8 cellular contexts compared by ENCODE assay signal in the genomic region with DNA sequence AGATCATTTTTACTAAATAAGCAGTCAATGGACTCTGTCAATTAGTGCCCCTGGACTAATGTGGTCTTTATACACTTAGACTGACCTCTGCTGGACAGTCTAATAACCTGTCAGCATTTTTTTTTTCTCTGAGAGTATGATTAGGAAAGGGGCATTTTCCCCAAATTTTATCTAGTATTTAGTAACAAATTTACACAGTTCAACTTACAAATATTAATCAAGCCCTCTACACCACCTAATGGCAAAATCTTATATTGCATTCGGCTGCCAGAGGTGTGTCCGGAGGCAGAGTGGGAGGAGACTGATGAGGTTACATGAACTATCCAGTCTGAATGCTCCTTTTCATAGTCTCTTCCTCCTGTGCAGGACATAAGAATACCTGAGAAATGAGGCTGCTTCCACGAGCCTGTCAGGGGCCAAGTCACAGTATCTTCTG. TPM values are rescaled to one million over a fixed set of nuclear protein-coding genes. Genes with fewer than 3 reads are reported as not detected.
DNase-seq lines count a peak whose midpoint lies in the region; ATAC-seq and TF ChIP-seq lines count a peak whose summit lies in the region.

No MANE protein-coding gene starts in this region.

- H3K36me3 Mint-ChIP-seq in glutamatergic neuron (ENCODE audit: unreplicated experiment), result no peaks in the 10 kb centered on the region

- no peak overlapping the region for H3K4me3 ChIP-seq in retinal pigment epithelial cell (ENCODE audit: low read length)

- no peaks in the 10 kb centered on the region for H3K9me3 Mint-ChIP-seq in glutamatergic neuron (ENCODE audit: unreplicated experiment)

- H3K27ac ChIP-seq in RWPE1, result no peak overlapping the region

- H3K4me3 Mint-ChIP-seq in glutamatergic neuron (ENCODE audit: unreplicated experiment), result no peak overlapping the region

- no peak overlapping the region for H3K27ac Mint-ChIP-seq in glutamatergic neuron (ENCODE audit: unreplicated experiment)

- CTCF ChIA-PET in RWPE1 (lab: Yijun Ruan, JAX), result interaction anchor here (0.8 kb wide), 1 partner anchor 290 kb away, joined by 3 read pairs; no protein-coding TSS in a partner anchor

- H3K27me3 Mint-ChIP-seq in glutamatergic neuron (ENCODE audit: unreplicated experiment), result peaks cover 4% of the 10 kb centered on the region

- peak; percentile 67 for ATAC-seq in GM19463 (IDR thresholded peaks at IDR 0.05; ENCODE audit: unreplicated experiment)

- DNase-seq in DMS 273 (lab: John Stamatoyannopoulos, UW; ENCODE audit: unreplicated experiment) (peak; percentile 83), HuH-7.5 (ENCODE audit: low spot score) (peak; percentile 20), RWPE1 (ENCODE audit: low spot score) (peak; percentile 43), glutamatergic neuron (no peak), retinal pigment epithelial cell (ENCODE audit: low read depth) (no peak), NCI-H128 (lab: John Stamatoyannopoulos, UW; ENCODE audit: unreplicated experiment) (no peak)
- DNase-seq in activated gamma-delta T cell treated with anti-CD3 and anti-CD28 coated beads, Interleukin-2, amount 50 U/mL, for 16 hours (ENCODE audit: low read depth), result peak; percentile 28

- POLR2A ChIA-PET in RWPE1 (lab: Yijun Ruan, JAX; ENCODE audit: low non-redundant PET), result no interaction called here

- no peaks in the 10 kb centered on the region for H3K4me1 Mint-ChIP-seq in glutamatergic neuron (ENCODE audit: low read depth, unreplicated experiment)

- peak; percentile 76 for TF ChIP-seq CTCF in RWPE1 (conservative IDR thresholded peaks at IDR 0.05; ENCODE audit: low read depth)
- TF ChIP-seq CTCF in glutamatergic neuron (IDR thresholded peaks at IDR 0.05; ENCODE audit: partially characterized antibody, unreplicated experiment), result peak; percentile 82
- TF ChIP-seq CTCF in retinal pigment epithelial cell (conservative IDR thresholded peaks at IDR 0.05; ENCODE audit: low read depth, low read length), result peak; percentile 59

RNA-seq across cellular contexts. Expression of gene COLQ, which starts 36.0 kb away (rescaled TPM):
- total RNA-seq in glutamatergic neuron (ENCODE audit: unreplicated experiment), result 4.8 TPM

RNA-seq across cellular contexts. Expression of gene HACL1, which starts 43.8 kb away (rescaled TPM):
- 19.0 TPM for total RNA-seq in glutamatergic neuron (ENCODE audit: unreplicated experiment)

RNA-seq across cellular contexts. Expression of gene BTD, which starts 44.0 kb away (rescaled TPM):
- total RNA-seq in glutamatergic neuron (ENCODE audit: unreplicated experiment), result 12.7 TPM

Comparison
In these comparisons a context has a peak if more than half of its experiments do, and no peak if none do; other contexts are left out.
1. DNase-seq: peak in DMS 273 (single experiment), HuH-7.5 (single experiment), RWPE1 (single experiment) and activated gamma-delta T cell treated with anti-CD3 and anti-CD28 coated beads, Interleukin-2, amount 50 U/mL, for 16 hours (single experiment); none in glutamatergic neuron (single experiment), retinal pigment epithelial cell (single experiment) and NCI-H128 (single experiment).
2. Peak in every context shown above with its lines, with median percentiles within 50 percentile points of each other: CTCF ChIP-seq.